In genomic region chr19:42121036-42121621, GRCh38 we compare ENCODE assay signal across 1 cellular context.
TF ChIP-seq lines count a peak whose summit lies in the region.

No MANE protein-coding gene starts in this region.

TF ChIP-seq in H1, 55 proteins besides CTCF, POLR2A, EP300 and RAD21:
- TF ChIP-seq TEAD4 (IDR thresholded peaks at IDR 0.05; ENCODE audit: low read depth, low read length) (no peak), CEBPB (IDR thresholded peaks at IDR 0.05; ENCODE audit: low read depth, low read length) (no peak), RXRA (IDR thresholded peaks at IDR 0.05; ENCODE audit: insufficient read depth, low read depth, low read length) (no peak), E2F6 (IDR thresholded peaks at IDR 0.05) (no peak), CHD2 (IDR thresholded peaks at IDR 0.05; ENCODE audit: low read length) (no peak), GTF2F1 (IDR thresholded peaks at IDR 0.05; ENCODE audit: borderline replicate concordance, low read depth, low read length) (no peak), NANOG (IDR thresholded peaks at IDR 0.05; ENCODE audit: insufficient read depth, low read depth, low read length, poor library complexity, severe bottlenecking) (no peak), CHD1 (IDR thresholded peaks at IDR 0.05; ENCODE audit: low read depth, low read length) (no peak), CHD7 (IDR thresholded peaks at IDR 0.05; ENCODE audit: insufficient replicate concordance, low read length) (no peak), ATF3 (IDR thresholded peaks at IDR 0.05; ENCODE audit: insufficient read depth, low read depth, low read length) (no peak), TAF7 (optimal IDR thresholded peaks at IDR 0.05; ENCODE audit: borderline replicate concordance, low read depth, low read length) (no peak), SRF (IDR thresholded peaks at IDR 0.05; ENCODE audit: low read depth, low read length) (no peak), ATF2 (IDR thresholded peaks at IDR 0.05; ENCODE audit: low read length) (no peak), ASH2L (IDR thresholded peaks at IDR 0.05; ENCODE audit: low read length) (no peak), YY1 (IDR thresholded peaks at IDR 0.05; ENCODE audit: low read depth, low read length) (no peak), HDAC2 (IDR thresholded peaks at IDR 0.05; ENCODE audit: borderline replicate concordance in 1 of 2, low read depth in 2 of 2, low read length in 2 of 2) (no peak), SIRT6 (IDR thresholded peaks at IDR 0.05; ENCODE audit: low read length) (no peak), EGR1 (IDR thresholded peaks at IDR 0.05; ENCODE audit: borderline replicate concordance, low read depth, low read length) (no peak)
